In genomic region chr11:125166347-125166841, GRCh38 we compare ENCODE assay signal across 8 cellular contexts. TPM values are rescaled to one million over a fixed set of nuclear protein-coding genes. Genes with fewer than 3 reads are reported as not detected.
DNase-seq lines count a peak whose midpoint lies in the region; TF ChIP-seq lines count a peak whose summit lies in the region.
"Had no signal": no experiment of that assay in that cellular context is flagged by ENCODE, and none has a peak within 500 bp of the region (broad histone marks: within the 10 kb centered on the region; RNA-seq: fewer than 3 reads in every experiment).

No MANE protein-coding gene starts in this region.

- H3K9ac ChIP-seq in MM.1S (ENCODE audit: low read length): no peak overlapping the region

- H3F3A ChIP-seq in MM.1S (ENCODE audit: insufficient read depth, low read length): no peaks in the 10 kb centered on the region

- no peak overlapping the region; the same call in 1 of the 2 replicates for H3K4me2 ChIP-seq in MM.1S (ENCODE audit: low read depth, low read length)

- H3K9me3 ChIP-seq in stomach (no peaks in the 10 kb centered on the region), MM.1S (replicated peaks; ENCODE audit: insufficient read depth, low read length) (no peaks in the 10 kb centered on the region)

- TF ChIP-seq CTCF in stomach (IDR thresholded peaks at IDR 0.05) (no peak), MM.1S (IDR thresholded peaks at IDR 0.05; ENCODE audit: low read length) (no peak)

- H3K36me3 ChIP-seq in stomach: no peaks in the 10 kb centered on the region
- H3K36me3 ChIP-seq in MM.1S (replicated peaks; ENCODE audit: insufficient read depth, low read length): no peaks in the 10 kb centered on the region

- H2AFZ ChIP-seq in MM.1S (ENCODE audit: low read length): no peak overlapping the region

- TF ChIP-seq POLR2A in stomach (IDR thresholded peaks at IDR 0.05): no peak

- WGBS in stomach, 5 donors: 11 to 27% (median 20%) methylated on average over 10 to 37 of the region's 37 CpGs

- H3K79me2 ChIP-seq in MM.1S (ENCODE audit: low read length): no peaks in the 10 kb centered on the region

- H3K4me3 ChIP-seq in stomach (peak overlapping the region; percentile 57 to 81 (median 65)), MM.1S (ENCODE audit: low read length) (no peak overlapping the region)

- peaks cover 53 to 78% (median 63%) of the 10 kb centered on the region in 4 donors for H3K4me1 ChIP-seq in stomach
- no peaks in the 10 kb centered on the region for H3K4me1 ChIP-seq in MM.1S (ENCODE audit: low read length)

- no peak for TF ChIP-seq EP300 in stomach (IDR thresholded peaks at IDR 0.05)

- H4K20me1 ChIP-seq in MM.1S (ENCODE audit: insufficient read depth, low read length): no peaks in the 10 kb centered on the region

- H3K27me3 ChIP-seq in stomach: peaks cover 0 to 40% (median 31%) of the 10 kb centered on the region in 3 donors
- H3K27me3 ChIP-seq in MM.1S (replicated peaks; ENCODE audit: insufficient read depth, low read length): peaks cover 27% of the 10 kb centered on the region

- intact Hi-C loops in stomach (cut with DNase I; ENCODE audit: low total_unique reads): no loop called here

- H3K27ac ChIP-seq in caudate nucleus (ENCODE audit: low read depth, low read length) (peak overlapping the region; percentile 27), stomach (peak overlapping the region; percentile 74 to 92 (median 80)), MM.1S (ENCODE audit: low read length) (no peak overlapping the region)

- DNase-seq in caudate nucleus (lab: John Stamatoyannopoulos, UW): peak in 6 of 61 donors; percentile 20 to 49 (median 32)
- peak; percentile 62 for DNase-seq in left kidney (ENCODE audit: low read depth, low spot score)
- no peak for DNase-seq in stomach
- DNase-seq in 8988T: no peak
- DNase-seq in iPS-NIHi11 (ENCODE audit: low spot score): no peak
- no peak for DNase-seq in MM.1S
- DNase-seq: stimulated activated naive CD4-positive, alpha-beta T cell treated with Interleukin-2 at 50 U/mL for 16 hours had no signal

- no peaks in the 10 kb centered on the region for H3K9me2 ChIP-seq in MM.1S (replicated peaks; ENCODE audit: insufficient read depth, low read length)

TF ChIP-seq in PFSK-1, 5 proteins besides CTCF, POLR2A, EP300 and RAD21:
- 0 out of 4 replicates have a peak, but pooled peaks of 1 of the 2 experiments have one; percentile 30 for TF ChIP-seq REST (IDR thresholded peaks at IDR 0.05; ENCODE audit: insufficient read depth in 1 of 2, low read depth in 2 of 2, low read length in 2 of 2)
- peak; percentile 35; the same call in 1 of the 2 replicates for TF ChIP-seq TAF1 (IDR thresholded peaks at IDR 0.05; ENCODE audit: borderline replicate concordance, insufficient read depth, low read length)
- no peak for TF ChIP-seq POLR2AphosphoS5 (IDR thresholded peaks at IDR 0.05; ENCODE audit: low read depth, low read length)

RNA-seq across cellular contexts. Expression of gene PKNOX2, which starts 1.8 kb away (rescaled TPM):
- polyA plus RNA-seq in PFSK-1 (2012; ENCODE audit: insufficient read length, low read depth): 34.1 TPM
- 1 to 10 TPM in 4 of 5 donors, not detected in 1; 1.3 to 4.9 (median 2.8) TPM for total RNA-seq in stomach
- polyA plus RNA-seq in stomach: 1 to 10 TPM in 2 of 3 donors, under 1 TPM in 1; 0.83 to 4.3 (median 2.1) TPM

RNA-seq across cellular contexts. Expression of gene TMEM218, which starts 55.0 kb away (rescaled TPM):
- 13.5 TPM for polyA plus RNA-seq in PFSK-1 (2012; ENCODE audit: insufficient read length, low read depth)
- total RNA-seq in stomach: 10 to 100 TPM in 2 of 5 donors, 1 to 10 TPM in 2, under 1 TPM in 1; 0.87 to 16.2 (median 8.0) TPM
- 10 to 100 TPM; 16.1 to 21.1 (median 19.2) TPM for polyA plus RNA-seq in stomach
